In genomic region chr5:153340139-153340538, GRCh38 we compare ENCODE assay signal across 27 cellular contexts.
"Had no signal": no experiment of that assay in that cellular context is flagged by ENCODE, and none has a peak within 500 bp of the region (broad histone marks: within the 10 kb centered on the region; RNA-seq: fewer than 3 reads in every experiment).

No MANE protein-coding gene starts in this region.

- H3K4me2 ChIP-seq: neural progenitor cell had no signal

- H3K4me3 Mint-ChIP-seq: nephron; neural progenitor cell; stimulated activated effector memory CD8-positive, alpha-beta T cell treated with anti-CD3 and anti-CD28 coated beads, Interleukin-12 subunit alpha, Interleukin-12 subunit beta, amount 100 ng/mL, for 72 hours; stimulated activated naive B cell treated with anti-CD40 and anti-IgM and Interleukin-4, amounts not matched to agents 10 μg/mL and 1 μg/mL and 100 μg/mL, for 72 hours; stimulated activated naive CD8-positive, alpha-beta T cell treated with anti-CD3 and anti-CD28 coated beads, Interleukin-15, Interleukin-2, amounts not matched to agents 100 ng/mL and 50 ng/mL, for 24 hours had no signal

- H3K36me3 ChIP-seq: neural progenitor cell, ovary, right lobe of liver, sigmoid colon, stomach, thoracic aorta, thyroid gland, tibial nerve, upper lobe of left lung, vagina had no signal

- H3K9me3 Mint-ChIP-seq: nephron, neural progenitor cell had no signal

- H2AFZ ChIP-seq: neural progenitor cell, parathyroid adenoma had no signal

- H3K36me3 Mint-ChIP-seq: neural progenitor cell; stimulated activated effector memory CD8-positive, alpha-beta T cell treated with anti-CD3 and anti-CD28 coated beads, Interleukin-12 subunit alpha, Interleukin-12 subunit beta, amount 100 ng/mL, for 72 hours; stimulated activated naive B cell treated with anti-CD40 and anti-IgM and Interleukin-4, amounts not matched to agents 10 μg/mL and 1 μg/mL and 100 μg/mL, for 72 hours had no signal

- H3K4me3 ChIP-seq: neural progenitor cell, ovary, psoas muscle, right lobe of liver, sigmoid colon, stomach, thoracic aorta, thyroid gland, tibial nerve, upper lobe of left lung, vagina had no signal

- H3K27me3 Mint-ChIP-seq: progenitor cell of endocrine pancreas; stimulated activated naive B cell treated with anti-CD40 and anti-IgM and Interleukin-4, amounts not matched to agents 10 μg/mL and 1 μg/mL and 100 μg/mL, for 72 hours had no signal

- H3K27ac ChIP-seq: neural progenitor cell, ovary, parathyroid adenoma, psoas muscle, right lobe of liver, sigmoid colon, stomach, thoracic aorta, thyroid gland, tibial nerve, upper lobe of left lung, vagina had no signal

- H3K4me1 Mint-ChIP-seq: nephron; neural progenitor cell; stimulated activated effector memory CD8-positive, alpha-beta T cell treated with anti-CD3 and anti-CD28 coated beads, Interleukin-12 subunit alpha, Interleukin-12 subunit beta, amount 100 ng/mL, for 72 hours; stimulated activated naive B cell treated with anti-CD40 and anti-IgM and Interleukin-4, amounts not matched to agents 10 μg/mL and 1 μg/mL and 100 μg/mL, for 72 hours had no signal

- H3K9me3 ChIP-seq: ovary, psoas muscle, right lobe of liver, sigmoid colon, thoracic aorta, thyroid gland, tibial nerve, upper lobe of left lung, vagina had no signal

- H3K4me1 ChIP-seq: neural progenitor cell, parathyroid adenoma, psoas muscle, right lobe of liver, sigmoid colon, stomach, thyroid gland, tibial nerve, upper lobe of left lung, vagina had no signal

- H3K27me3 ChIP-seq: neural progenitor cell, ovary, right lobe of liver, sigmoid colon, stomach, thyroid gland, tibial nerve, upper lobe of left lung, vagina had no signal

- ATAC-seq: psoas muscle; right cardiac atrium; right lobe of liver; stimulated activated effector memory CD8-positive, alpha-beta T cell treated with anti-CD3 and anti-CD28 coated beads, Interleukin-12 subunit alpha, Interleukin-12 subunit beta, amount 100 ng/mL, for 72 hours; stimulated activated naive B cell treated with anti-CD40 and anti-IgM and Interleukin-4, amounts not matched to agents 10 μg/mL and 1 μg/mL and 100 μg/mL, for 72 hours had no signal

- H3K27ac Mint-ChIP-seq: nephron; neural progenitor cell; progenitor cell of endocrine pancreas; stimulated activated effector memory CD8-positive, alpha-beta T cell treated with anti-CD3 and anti-CD28 coated beads, Interleukin-12 subunit alpha, Interleukin-12 subunit beta, amount 100 ng/mL, for 72 hours; stimulated activated naive B cell treated with anti-CD40 and anti-IgM and Interleukin-4, amounts not matched to agents 10 μg/mL and 1 μg/mL and 100 μg/mL, for 72 hours; stimulated activated naive CD8-positive, alpha-beta T cell treated with anti-CD3 and anti-CD28 coated beads, Interleukin-15, Interleukin-2, amounts not matched to agents 100 ng/mL and 50 ng/mL, for 24 hours had no signal

- DNase-seq: occipital lobe; ovary; posterior cingulate gyrus; psoas muscle; right cardiac atrium; right lobe of liver; sigmoid colon; small intestine; stimulated activated CD4-positive, alpha-beta T cell treated with anti-CD3 and anti-CD28 coated beads, Interleukin-15, amount 100 ng/mL, for 24 hours; stimulated activated CD4-positive, alpha-beta T cell treated with anti-CD3 and anti-CD28 coated beads, Interleukin-2, amount 100 ng/mL, for 24 hours; stimulated activated CD4-positive, alpha-beta T cell treated with anti-CD3 and anti-CD28 coated beads, Interleukin-2, amount 100 ng/mL, for 48 hours; stimulated activated CD4-positive, alpha-beta T cell treated with anti-CD3 and anti-CD28 coated beads, Interleukin-4, amount 100 ng/mL, for 24 hours; stimulated activated naive B cell treated with anti-CD40 and anti-IgM and Interleukin-4, amounts not matched to agents 10 μg/mL and 1 μg/mL and 100 μg/mL, for 72 hours; stimulated activated naive CD4-positive, alpha-beta T cell treated with Interleukin-2 at 50 U/mL for 16 hours; stomach; thyroid gland; trophoblast cell; upper lobe of left lung had no signal

- H3K79me2 ChIP-seq: parathyroid adenoma had no signal

- H3K9ac ChIP-seq: neural progenitor cell, parathyroid adenoma had no signal
